8 cellular contexts compared by ENCODE assay signal in genomic region chr18:21111351-21112139, GRCh38. TPM values are rescaled to one million over a fixed set of nuclear protein-coding genes. Genes with fewer than 3 reads are reported as not detected.
DNase-seq lines count a peak whose midpoint lies in the region; ATAC-seq and TF ChIP-seq lines count a peak whose summit lies in the region.

TSS of gene ROCK1 (minus strand) at chr18:21111813. CDS start at chr18:21110910, 903 bp downstream.

- H3K9ac ChIP-seq in iPS-18a (ENCODE audit: low read length) (peak within 1 kb of the TSS; percentile 81), skeletal muscle satellite cell (ENCODE audit: low read depth, low read length) (peak within 1 kb of the TSS; percentile 99)

- peak within 1 kb of the TSS; percentile 87 for H3K4me2 ChIP-seq in skeletal muscle satellite cell (ENCODE audit: low read length)

- TF ChIP-seq CTCF in AG04450 (IDR thresholded peaks at IDR 0.05; ENCODE audit: low read depth, low read length) (no peak), VCaP (conservative IDR thresholded peaks at IDR 0.05) (no peak)

- H3K9me3 ChIP-seq in AG04450 (ENCODE audit: control insufficient read depth, insufficient read depth, low read length) (no peaks in the 10 kb centered on the region; the same call in 1 of the 2 replicates), iPS-18a (ENCODE audit: control insufficient read depth, low read depth, low read length) (no peaks in the 10 kb centered on the region), skeletal muscle satellite cell (replicated peaks; ENCODE audit: low read length) (no peaks in the 10 kb centered on the region)

- ATAC-seq in GM18907 (IDR thresholded peaks at IDR 0.05; ENCODE audit: unreplicated experiment), result peak; percentile 95
- peak; percentile 92 for ATAC-seq in HG03139 (IDR thresholded peaks at IDR 0.05; ENCODE audit: unreplicated experiment)

- H3K36me3 ChIP-seq in iPS-18a (ENCODE audit: control insufficient read depth, low read depth, low read length) (no peaks in the 10 kb centered on the region), skeletal muscle satellite cell (ENCODE audit: insufficient read depth, low read length) (peaks cover 6% of the 10 kb centered on the region)

- H3K4me1 ChIP-seq in iPS-18a (ENCODE audit: control insufficient read depth, low read depth, low read length), result peaks cover 27% of the 10 kb centered on the region
- H3K4me1 ChIP-seq in skeletal muscle satellite cell (ENCODE audit: control insufficient read depth, insufficient read depth, low read length), result peaks cover 30% of the 10 kb centered on the region

- in situ Hi-C loops in T47D (cut with HindIII; ENCODE audit: low pct_unique_long_range_greater_than_20kb, low sequenced_read_pairs), result no loop called here

- H3K27me3 ChIP-seq in AG04450 (ENCODE audit: control insufficient read depth, insufficient read depth, low read length) (no peaks in the 10 kb centered on the region), iPS-18a (ENCODE audit: control insufficient read depth, insufficient read depth, low read length) (peaks cover 20% of the 10 kb centered on the region), skeletal muscle satellite cell (ENCODE audit: control insufficient read depth, insufficient read depth, low read length) (no peaks in the 10 kb centered on the region)

- H3K27ac ChIP-seq in AG04450 (ENCODE audit: low read depth, low read length) (peak within 1 kb of the TSS; percentile 94), VCaP (peak within 1 kb of the TSS; percentile 96), iPS-18a (ENCODE audit: low read length) (peak within 1 kb of the TSS; percentile 71)

- DNase-seq in AG04450 (ENCODE audit: low read depth, low spot score) (peak; percentile 95), NCI-H2196 treated with DMSO at 0.1 percent for 48 hours (lab: John Stamatoyannopoulos, UW; ENCODE audit: unreplicated experiment) (peak; percentile 88), T47D (ENCODE audit: low read depth in 1 of 2, low spot score in 1 of 2) (peak; percentile 66 to 94)

- POLR2A ChIA-PET in AG04450 (lab: Yijun Ruan, JAX), result interaction anchor here (0.6 to 2.1 kb wide), 11 partner anchors 11 to 123 kb away, joined by 3 to 28 read pairs (median 4); no protein-coding TSS in a partner anchor

- H3K4me3 ChIP-seq in AG04450 (ENCODE audit: low read depth, low read length), result peak within 1 kb of the TSS; percentile 98
- peak within 1 kb of the TSS; percentile 99 for H3K4me3 ChIP-seq in iPS-18a (ENCODE audit: low read length)
- H3K4me3 ChIP-seq in skeletal muscle satellite cell (ENCODE audit: low read length), result peak within 1 kb of the TSS; percentile 100

- CTCF ChIA-PET in AG04450 (lab: Charles Lee), result interaction anchor here (0.6 to 1.3 kb wide), 4 partner anchors 17 to 76 kb away, joined by 3 to 5 read pairs (median 4); no protein-coding TSS in a partner anchor

RNA-seq across cellular contexts. Expression of gene ROCK1, which starts in this region (rescaled TPM):
- 28.5 and 37.2 TPM in 2 replicates for polyA plus RNA-seq in AG04450 (2011; rRNA removed)
- 21.8 and 49.8 TPM in 2 replicates for polyA minus RNA-seq in AG04450 (2011; rRNA and poly(A)+ RNA removed)
- 26.1 and 27.5 TPM in 2 replicates for total RNA-seq in skeletal muscle satellite cell (2012; rRNA removed)

Comparison
In these comparisons a context has a peak if more than half of its experiments do, and no peak if none do; other contexts are left out.
1. Peak in every context shown above with its lines: DNase-seq, ATAC-seq, H3K4me3 ChIP-seq and H3K27ac ChIP-seq.